In genomic region chr3:183697610-183698317, GRCh38 we compare ENCODE assay signal across 8 cellular contexts. TPM values are rescaled to one million over a fixed set of nuclear protein-coding genes. Genes with fewer than 3 reads are reported as not detected.
DNase-seq lines count a peak whose midpoint lies in the region; ATAC-seq and TF ChIP-seq lines count a peak whose summit lies in the region.

Gene YEATS2 (plus strand): TSS chr3:183697797. CDS start chr3:183715163, 17,366 bp downstream.

- H3K4me3 Mint-ChIP-seq in WTC11 = peak within 1 kb of the TSS; percentile 82

- DNase-seq in NCI-H2196 treated with DMSO at 0.1 percent for 48 hours (lab: John Stamatoyannopoulos, UW; ENCODE audit: unreplicated experiment) (peak; percentile 67), WTC11 (ENCODE audit: low spot score) (peak; percentile 71), caudate nucleus (lab: John Stamatoyannopoulos, UW) (peak in 52 of 61 donors; percentile 17 to 86 (median 60)), islet precursor cell (peak; percentile 83)
- peak; percentile 70 for DNase-seq in stimulated activated CD4-positive, alpha-beta T cell treated with anti-CD3 and anti-CD28 coated beads, Interleukin-12 subunit alpha, Interleukin-12 subunit beta, amount 100 ng/mL, for 4 hours

- ATAC-seq in GM18511 (IDR thresholded peaks at IDR 0.05; ENCODE audit: unreplicated experiment) (peak; percentile 84), HG02973 (IDR thresholded peaks at IDR 0.05; ENCODE audit: unreplicated experiment) (peak; percentile 83), WTC11 (peak; percentile 73)

- peaks cover 5% of the 10 kb centered on the region for H3K36me3 Mint-ChIP-seq in WTC11

- CTCF ChIA-PET in WTC11 (lab: Charles Lee) = interaction anchor here (0.7 to 1.5 kb wide), 2 partner anchors 18 to 218 kb away, joined by 3 to 4 read pairs; no protein-coding TSS in a partner anchor

- peak within 1 kb of the TSS; percentile 64 for H3K27ac Mint-ChIP-seq in WTC11

- no peaks in the 10 kb centered on the region for H3K27me3 Mint-ChIP-seq in WTC11 (ENCODE audit: low read depth)

- peaks cover 40% of the 10 kb centered on the region for H3K4me1 Mint-ChIP-seq in WTC11

- H3K9me3 Mint-ChIP-seq in WTC11 = no peaks in the 10 kb centered on the region

- H3K27ac ChIP-seq in 22Rv1 = peak within 1 kb of the TSS; percentile 61
- H3K27ac ChIP-seq in caudate nucleus (ENCODE audit: low read depth, low read length) = peak within 1 kb of the TSS; percentile 80

- TF ChIP-seq CTCF in 22Rv1 (IDR thresholded peaks at IDR 0.05) (no peak), WTC11 (IDR thresholded peaks at IDR 0.05) (no peak)

- POLR2A ChIA-PET in WTC11 (lab: Charles Lee) = interaction anchor here (0.6 to 2.1 kb wide), 5 partner anchors 8 to 281 kb away, joined by 3 to 9 read pairs (median 4); partner anchors contain the start of genes KLHL24 and MCF2L2

TF ChIP-seq in WTC11, 78 proteins besides CTCF, POLR2A, EP300 and RAD21 (continues in another document):
- TF ChIP-seq GABPB1 (CRISPR knock-in tag; IDR thresholded peaks at IDR 0.05) (0 out of 2 replicates have a peak, but pooled peaks have one; percentile 18), SMAD4 (CRISPR knock-in tag; IDR thresholded peaks at IDR 0.05) (no peak), NR1H2 (CRISPR knock-in tag; IDR thresholded peaks at IDR 0.05) (no peak), TP53 (CRISPR knock-in tag; IDR thresholded peaks at IDR 0.05) (peak; percentile 88; the same call in 1 of the 2 replicates), ATF1 (CRISPR knock-in tag; IDR thresholded peaks at IDR 0.05) (0 out of 2 replicates have a peak, but pooled peaks have one; percentile 57), TEAD1 (CRISPR knock-in tag; IDR thresholded peaks at IDR 0.05) (peak; percentile 93), CREM (CRISPR knock-in tag; IDR thresholded peaks at IDR 0.05) (peak; percentile 71; the same call in 1 of the 2 replicates), ZBTB21 (CRISPR knock-in tag; IDR thresholded peaks at IDR 0.05; ENCODE audit: borderline replicate concordance) (peak; percentile 84; the same call in 1 of the 2 replicates), KAT7 (CRISPR knock-in tag; IDR thresholded peaks at IDR 0.05; ENCODE audit: borderline replicate concordance) (peak; percentile 99), FOXK1 (CRISPR knock-in tag; IDR thresholded peaks at IDR 0.05) (peak; percentile 79), OVOL2 (CRISPR knock-in tag; IDR thresholded peaks at IDR 0.05; ENCODE audit: borderline replicate concordance) (no peak), JUN (CRISPR knock-in tag; IDR thresholded peaks at IDR 0.05) (peak; percentile 51; the same call in 1 of the 2 replicates), ZNF396 (CRISPR knock-in tag; IDR thresholded peaks at IDR 0.05; ENCODE audit: borderline replicate concordance) (no peak), HMGXB4 (CRISPR knock-in tag; IDR thresholded peaks at IDR 0.05) (peak; percentile 86; the same call in 1 of the 2 replicates), ZNF263 (CRISPR knock-in tag; IDR thresholded peaks at IDR 0.05; ENCODE audit: low read depth) (no peak), SMAD3 (CRISPR knock-in tag; IDR thresholded peaks at IDR 0.05; ENCODE audit: borderline replicate concordance) (no peak; the same call in 1 of the 2 replicates), ZSCAN18 (CRISPR knock-in tag; IDR thresholded peaks at IDR 0.05) (no peak), CBFB (CRISPR knock-in tag; IDR thresholded peaks at IDR 0.05; ENCODE audit: low read depth) (peak; percentile 83; the same call in 1 of the 2 replicates), SP1 (CRISPR knock-in tag; conservative IDR thresholded peaks at IDR 0.05) (no peak), ERG (CRISPR knock-in tag; IDR thresholded peaks at IDR 0.05) (peak; percentile 40; the same call in 1 of the 2 replicates), ZNF425 (CRISPR knock-in tag; conservative IDR thresholded peaks at IDR 0.05) (no peak), FOXP4 (CRISPR knock-in tag; IDR thresholded peaks at IDR 0.05) (0 out of 2 replicates have a peak, but pooled peaks have one; percentile 38), TCF7 (CRISPR knock-in tag; IDR thresholded peaks at IDR 0.05; ENCODE audit: low read depth) (no peak), USF2 (CRISPR knock-in tag; IDR thresholded peaks at IDR 0.05) (peak; percentile 84), NR3C1 (CRISPR knock-in tag; conservative IDR thresholded peaks at IDR 0.05; ENCODE audit: low read depth) (0 out of 2 replicates have a peak, but pooled peaks have one; percentile 78), IRF2 (CRISPR knock-in tag; IDR thresholded peaks at IDR 0.05; ENCODE audit: borderline replicate concordance, low read depth) (no peak), NR2C2 (CRISPR knock-in tag; IDR thresholded peaks at IDR 0.05) (no peak)

RNA-seq across cellular contexts. Expression of gene YEATS2, which starts in this region (rescaled TPM):
- total RNA-seq in WTC11 (2021) = 42.5 to 52.7 TPM (median 49.3 TPM) in 3 replicates

Comparison
In these comparisons a context has a peak if more than half of its experiments do, and no peak if none do; other contexts are left out.
1. Peak in every context shown above with its lines: DNase-seq, ATAC-seq and H3K27ac ChIP-seq.